ENCODE assay signal across 8 cellular contexts in the genomic region with DNA sequence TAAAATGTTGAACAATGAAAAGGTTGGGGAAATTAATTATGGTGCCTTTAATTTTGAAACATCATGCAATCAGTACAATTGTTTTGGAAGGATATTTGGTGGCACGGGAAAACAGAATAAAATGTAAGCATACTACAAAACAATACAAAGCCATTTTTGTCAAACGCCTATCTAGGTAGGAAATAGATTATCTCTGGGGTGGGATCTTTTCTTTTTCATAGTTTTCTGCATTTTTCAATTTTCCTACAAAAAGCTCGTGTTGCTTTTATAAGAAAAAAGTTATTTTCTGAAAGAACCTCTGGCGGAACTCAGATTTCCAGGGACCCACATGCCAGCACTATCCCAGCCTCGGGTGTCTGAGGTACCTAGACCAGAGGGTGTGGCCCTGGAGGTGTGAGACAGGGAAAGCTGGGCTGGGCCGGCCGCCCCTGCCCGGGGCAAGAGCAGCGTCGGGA. TPM values are rescaled to one million over a fixed set of nuclear protein-coding genes. Genes with fewer than 3 reads are reported as not detected.
A peak's percentile ranks its signal among the peaks of the same experiment; 100 is the strongest.
DNase-seq lines count a peak whose midpoint lies in the region; ATAC-seq and TF ChIP-seq lines count a peak whose summit lies in the region.

No MANE protein-coding gene starts in this region.

- H3K36me3 ChIP-seq in ACC112 (ENCODE audit: insufficient read depth, low read length), result no peaks in the 10 kb centered on the region
- no peaks in the 10 kb centered on the region for H3K36me3 ChIP-seq in mucosa of stomach (ENCODE audit: control insufficient read depth, insufficient read depth, low read length)

- H3K79me2 ChIP-seq in ACC112 (ENCODE audit: control insufficient read depth, insufficient read depth, low read length, unreplicated experiment), result peaks cover 32% of the 10 kb centered on the region

- H2AFZ ChIP-seq in ACC112 (ENCODE audit: low read length, unreplicated experiment), result peak overlapping the region; percentile 88

- H3K4me3 ChIP-seq in ACC112 (ENCODE audit: low read depth, low read length), result peak overlapping the region; percentile 78
- peak overlapping the region; percentile 72 for H3K4me3 ChIP-seq in Jurkat, Clone E6-1 (ENCODE audit: low read length)
- peak overlapping the region; percentile 79 for H3K4me3 ChIP-seq in choroid plexus epithelial cell (ENCODE audit: low read depth, low read length)
- peak overlapping the region; percentile 15 for H3K4me3 ChIP-seq in mucosa of stomach (ENCODE audit: low read length)

- ATAC-seq in HG03354 (IDR thresholded peaks at IDR 0.05; ENCODE audit: poor library complexity, severe bottlenecking, unreplicated experiment), result no peak

- H3K4me1 ChIP-seq in ACC112 (ENCODE audit: control insufficient read depth, insufficient read depth, low read length, unreplicated experiment) (peaks cover 26% of the 10 kb centered on the region), mucosa of stomach (ENCODE audit: control insufficient read depth, insufficient read depth, low read length) (peaks cover 6% of the 10 kb centered on the region)

- no peak overlapping the region for H3K27ac ChIP-seq in ACC112 (ENCODE audit: low read depth, low read length)

- H3K27me3 ChIP-seq in ACC112 (ENCODE audit: insufficient read depth, low read length) (no peaks in the 10 kb centered on the region), mucosa of stomach (ENCODE audit: control insufficient read depth, insufficient read depth, low read length) (no peaks in the 10 kb centered on the region)

- no peak for DNase-seq in Jurkat, Clone E6-1 (ENCODE audit: low read depth, low spot score)
- DNase-seq in choroid plexus epithelial cell (ENCODE audit: low read depth) (no peak), NCI-H2227 (lab: John Stamatoyannopoulos, UW; ENCODE audit: unreplicated experiment) (no peak), GDM1 (lab: John Stamatoyannopoulos, UW) (no peak), cerebellar nuclear complex (lab: John Stamatoyannopoulos, UW) (no peak)

- no peaks in the 10 kb centered on the region for H3K9me3 ChIP-seq in mucosa of stomach (ENCODE audit: control insufficient read depth, low read length)

- peak overlapping the region; percentile 56 for H3K9ac ChIP-seq in mucosa of stomach (ENCODE audit: low read length)

- TF ChIP-seq CTCF in choroid plexus epithelial cell (conservative IDR thresholded peaks at IDR 0.05; ENCODE audit: low read depth, low read length), result no peak

RNA-seq across cellular contexts. Expression of a gene that starts 1.0 kb away (rescaled TPM):
- polyA plus RNA-seq in Jurkat, Clone E6-1 (2012; ENCODE audit: insufficient read depth, insufficient read length), result 17.8 TPM

RNA-seq across cellular contexts. Expression of a gene that starts 20.6 kb away (rescaled TPM):
- 31.2 TPM for polyA plus RNA-seq in Jurkat, Clone E6-1 (2012; ENCODE audit: insufficient read depth, insufficient read length)

Comparison
In these comparisons a context has a peak if more than half of its experiments do, and no peak if none do; other contexts are left out.
1. H3K4me3 ChIP-seq: peak in every context shown above with its lines; median percentile 79 in choroid plexus epithelial cell; 78 in ACC112; 72 in Jurkat, Clone E6-1; 15 in mucosa of stomach.